ENCODE assay signal across 1 cellular context in the genomic region with DNA sequence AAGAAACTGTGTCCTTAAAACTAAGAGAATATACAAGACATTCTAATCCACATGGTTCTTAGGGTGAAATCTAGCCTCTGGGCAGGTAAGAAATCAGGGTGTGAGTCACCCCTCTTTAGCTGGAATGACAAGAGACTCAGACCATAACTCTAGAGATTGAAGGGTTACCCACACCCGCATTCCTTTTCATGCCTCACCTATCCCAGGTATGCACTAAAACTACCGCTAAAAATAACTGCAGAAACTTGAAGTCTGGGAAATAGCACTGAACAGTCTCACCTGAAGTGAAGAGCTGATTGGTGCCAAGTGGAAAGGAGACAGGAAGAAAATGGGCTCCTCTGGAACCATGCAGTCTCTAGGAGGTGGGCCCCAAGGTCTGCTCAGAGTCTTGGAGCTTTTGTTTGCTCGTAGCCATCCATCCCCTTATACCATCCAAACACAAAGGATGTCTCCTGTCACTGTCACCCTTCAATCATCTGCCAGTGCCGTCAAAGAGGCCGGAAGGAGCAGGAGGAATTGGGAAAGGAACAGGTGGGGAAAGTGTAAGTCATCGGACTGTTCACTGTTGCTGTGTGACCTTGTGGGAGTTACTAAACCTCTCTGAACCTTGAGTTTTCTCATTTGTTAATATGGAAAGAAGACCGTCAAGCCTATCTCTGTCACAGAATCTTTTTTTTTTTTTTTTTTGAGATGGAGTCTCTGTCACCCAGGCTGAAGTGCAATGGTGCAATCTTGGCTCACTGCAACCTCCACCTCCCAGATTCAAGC.
TF ChIP-seq lines count a peak whose summit lies in the region.

No MANE protein-coding gene starts in this region.

TF ChIP-seq in HepG2, 621 proteins besides CTCF, POLR2A, EP300 and RAD21:
- no peak for TF ChIP-seq TBX2 (CRISPR knock-in tag; IDR thresholded peaks at IDR 0.05; ENCODE audit: borderline replicate concordance)
- peak; percentile 62; the same call in 1 of the 2 replicates for TF ChIP-seq ZNF768 (CRISPR knock-in tag; IDR thresholded peaks at IDR 0.05)
